Comparison of ENCODE assay signal across 18 cellular contexts in the genomic region with DNA sequence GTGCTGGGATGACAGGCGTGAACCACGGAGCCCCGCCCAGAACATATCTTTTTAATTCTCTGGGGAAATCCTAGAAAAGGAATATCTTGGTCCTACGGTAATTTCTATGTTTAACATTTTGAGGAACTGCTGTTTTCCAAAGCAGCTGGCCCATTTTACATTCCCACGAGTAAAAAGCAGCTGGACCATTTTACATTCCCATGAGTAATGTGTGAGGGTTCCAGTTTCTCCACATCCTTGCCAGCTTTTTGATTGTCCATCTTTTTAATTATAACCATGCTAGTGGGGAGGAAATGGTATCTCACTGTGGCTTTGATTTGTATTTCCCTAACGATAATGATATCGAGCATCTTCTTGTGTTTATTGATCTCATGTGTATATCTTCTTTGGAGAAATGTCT.
"Had no signal": no experiment of that assay in that cellular context is flagged by ENCODE, and none has a peak within 500 bp of the region (broad histone marks: within the 10 kb centered on the region; RNA-seq: fewer than 3 reads in every experiment).

No MANE protein-coding gene starts in this region.

- H2AFZ ChIP-seq: hepatocyte, neural progenitor cell, parathyroid adenoma had no signal

- H3K27ac ChIP-seq: colonic mucosa, gastroesophageal sphincter, heart left ventricle, hepatocyte, left lung, neural progenitor cell, parathyroid adenoma, prostate gland, right atrium auricular region, suprapubic skin, transverse colon, upper lobe of right lung, uterus had no signal

- H3K4me1 ChIP-seq: colonic mucosa, neural progenitor cell, parathyroid adenoma, prostate gland, upper lobe of right lung, uterus had no signal

- H3K4me3 ChIP-seq: colonic mucosa, gastroesophageal sphincter, heart left ventricle, hepatocyte, left lung, neural progenitor cell, prostate gland, right atrium auricular region, suprapubic skin, transverse colon, upper lobe of right lung, uterus had no signal

- H3K27me3 ChIP-seq: colonic mucosa, gastroesophageal sphincter, heart left ventricle, hepatocyte, left lung, right atrium auricular region, suprapubic skin, transverse colon, upper lobe of right lung, uterus had no signal

- H3K4me2 ChIP-seq: hepatocyte, neural progenitor cell had no signal

- DNase-seq: colonic mucosa; effector memory CD4-positive, alpha-beta T cell; kidney; left lung; naive thymus-derived CD4-positive, alpha-beta T cell; stimulated activated CD4-positive, alpha-beta T cell treated with anti-CD3 and anti-CD28 coated beads, Interleukin-4, amount 100 ng/mL, for 4 hours; stimulated activated naive CD8-positive, alpha-beta T cell treated with anti-CD3 and anti-CD28 coated beads, Interleukin-15, Interleukin-2, amounts not matched to agents 100 U/mL and 50 U/mL, for 24 hours; transverse colon; uterus had no signal

- H3K36me3 ChIP-seq: colonic mucosa, gastroesophageal sphincter, heart left ventricle, left lung, neural progenitor cell, prostate gland, right atrium auricular region, suprapubic skin, transverse colon, upper lobe of right lung, uterus had no signal

- H3K79me2 ChIP-seq: parathyroid adenoma had no signal

- H3K9me3 ChIP-seq: colonic mucosa, gastroesophageal sphincter, heart left ventricle, left lung, prostate gland, right atrium auricular region, suprapubic skin, transverse colon, upper lobe of right lung, uterus had no signal

- H3K9ac ChIP-seq: neural progenitor cell, parathyroid adenoma had no signal
